24 cellular contexts compared by ENCODE assay signal in genomic region chr6:97176468-97176867, GRCh38.
"Had no signal": no experiment of that assay in that cellular context is flagged by ENCODE, and none has a peak within 500 bp of the region (broad histone marks: within the 10 kb centered on the region; RNA-seq: fewer than 3 reads in every experiment).

No MANE protein-coding gene starts in this region.

- H3K27ac ChIP-seq: coronary artery, gastrocnemius medialis, lower lobe of right lung, neural progenitor cell, psoas muscle, sigmoid colon, skin epidermis, suprapubic skin, transverse colon, upper lobe of right lung, uterus had no signal

- H3K27me3 ChIP-seq: gastrocnemius medialis, neural progenitor cell, sigmoid colon, suprapubic skin, transverse colon, upper lobe of right lung, uterus had no signal

- H3K4me3 ChIP-seq: coronary artery, gastrocnemius medialis, lower lobe of right lung, neural progenitor cell, psoas muscle, sigmoid colon, skin epidermis, suprapubic skin, transverse colon, upper lobe of right lung, uterus had no signal

- H3K4me1 ChIP-seq: gastrocnemius medialis, lower lobe of right lung, neural progenitor cell, psoas muscle, sigmoid colon, suprapubic skin, transverse colon, upper lobe of right lung, uterus had no signal

- H3K9me3 ChIP-seq: gastrocnemius medialis, lower lobe of right lung, psoas muscle, sigmoid colon, suprapubic skin, transverse colon, upper lobe of right lung, uterus had no signal

- H2AFZ ChIP-seq: neural progenitor cell had no signal

- FAIRE-seq: endometrium, kidney had no signal

- H3K9ac ChIP-seq: neural progenitor cell had no signal

- ATAC-seq: effector memory CD8-positive, alpha-beta T cell; gastrocnemius medialis; left colon; left ventricle myocardium superior; naive thymus-derived CD4-positive, alpha-beta T cell; psoas muscle; right cardiac atrium; stimulated activated naive CD8-positive, alpha-beta T cell treated with anti-CD3 and anti-CD28 coated beads, Interleukin-15, amount 100 ng/mL, for 72 hours had no signal

- H3K4me2 ChIP-seq: neural progenitor cell had no signal

- DNase-seq: effector memory CD8-positive, alpha-beta T cell; gastrocnemius medialis; head of caudate nucleus; kidney; left colon; left ventricle myocardium superior; lower lobe of right lung; midbrain; naive thymus-derived CD4-positive, alpha-beta T cell; psoas muscle; right cardiac atrium; sigmoid colon; stimulated activated CD4-positive, alpha-beta T cell treated with anti-CD3 and anti-CD28 coated beads, Interleukin-15, amount 100 ng/mL, for 24 hours; stimulated activated CD4-positive, alpha-beta T cell treated with anti-CD3 and anti-CD28 coated beads, Interleukin-2, amount 100 ng/mL, for 48 hours; stimulated activated naive CD4-positive, alpha-beta T cell; stimulated activated naive CD8-positive, alpha-beta T cell treated with anti-CD3 and anti-CD28 coated beads, Interleukin-15, amount 100 ng/mL, for 72 hours; transverse colon; upper lobe of right lung; uterus had no signal

- H3K36me3 ChIP-seq: gastrocnemius medialis, lower lobe of right lung had no signal
